In genomic region chr22:33049125-33049729, GRCh38 we compare ENCODE assay signal across 9 cellular contexts. TPM values are rescaled to one million over a fixed set of nuclear protein-coding genes. Genes with fewer than 3 reads are reported as not detected.
A peak's percentile ranks its signal among the peaks of the same experiment; 100 is the strongest.
DNase-seq lines count a peak whose midpoint lies in the region; ATAC-seq and TF ChIP-seq lines count a peak whose summit lies in the region.
"Had no signal": no experiment of that assay in that cellular context is flagged by ENCODE, and none has a peak within 500 bp of the region (broad histone marks: within the 10 kb centered on the region; RNA-seq: fewer than 3 reads in every experiment).

No MANE protein-coding gene starts in this region.

- no peaks in the 10 kb centered on the region for H3F3A ChIP-seq in SK-N-SH (replicated peaks; ENCODE audit: insufficient read depth)

- no peak for TF ChIP-seq EP300 in SK-N-SH (IDR thresholded peaks at IDR 0.05; ENCODE audit: borderline replicate concordance in 1 of 2, low read depth in 1 of 2, low read length in 1 of 2)

- H3K4me1 ChIP-seq in SK-N-SH (ENCODE audit: control insufficient read depth in 1 of 2, insufficient read depth in 2 of 2, low read depth in 1 of 2, low read length in 1 of 2) (no peaks in the 10 kb centered on the region), heart left ventricle (peaks cover 0 to 5% (median 0%) of the 10 kb centered on the region in 12 donors)

- H3K27me3 ChIP-seq in SK-N-SH (ENCODE audit: insufficient read depth) = no peaks in the 10 kb centered on the region
- H3K27me3 ChIP-seq in heart left ventricle = peaks cover 0 to 28% (median 13%) of the 10 kb centered on the region in 9 donors

- no peaks in the 10 kb centered on the region for H3K4me1 Mint-ChIP-seq in activated naive CD8-positive, alpha-beta T cell treated with anti-CD3 and anti-CD28 coated beads, Interleukin-2, amount 50 U/mL, for 24 hours
- H3K4me1 Mint-ChIP-seq: activated naive CD4-positive, alpha-beta T cell treated with anti-CD3 and anti-CD28 coated beads, Interleukin-2, amount 50 U/mL, for 24 hours had no signal

- WGBS in SK-N-SH (ENCODE audit: low lambda C conversion rate) = 38% methylated on average over 9 of the region's 9 CpGs
- WGBS in heart left ventricle, 4 donors = 44 to 48% (median 46%) methylated on average over 9 of the region's 9 CpGs

- H3K9me3 ChIP-seq in SK-N-SH = no peaks in the 10 kb centered on the region
- H3K9me3 ChIP-seq in heart left ventricle = no peaks in the 10 kb centered on the region

- no peak overlapping the region for H3K9ac ChIP-seq in SK-N-SH

- no peak overlapping the region for H2AFZ ChIP-seq in SK-N-SH (ENCODE audit: low read depth)

- H3K4me3 Mint-ChIP-seq in activated naive CD8-positive, alpha-beta T cell treated with anti-CD3 and anti-CD28 coated beads, Interleukin-2, amount 50 U/mL, for 24 hours = no peak overlapping the region
- H3K4me3 Mint-ChIP-seq: activated naive CD4-positive, alpha-beta T cell treated with anti-CD3 and anti-CD28 coated beads, Interleukin-2, amount 50 U/mL, for 24 hours had no signal

- H3K27me3 Mint-ChIP-seq in activated naive CD8-positive, alpha-beta T cell treated with anti-CD3 and anti-CD28 coated beads, Interleukin-2, amount 50 U/mL, for 24 hours = peaks cover 23% of the 10 kb centered on the region

- no peak overlapping the region for H3K4me2 ChIP-seq in SK-N-SH

- POLR2A ChIA-PET in SK-N-SH (lab: Yijun Ruan, JAX) = no interaction called here

- ATAC-seq in activated naive CD8-positive, alpha-beta T cell treated with anti-CD3 and anti-CD28 coated beads, Interleukin-2, amount 50 U/mL, for 24 hours = no peak
- peak in 3 of 4 donors; percentile 73 to 86 (median 79) for ATAC-seq in heart left ventricle
- ATAC-seq in sciatic nerve = peak; percentile 86

- TF ChIP-seq POLR2A in heart left ventricle (IDR thresholded peaks at IDR 0.05) = no peak

- H3K27ac ChIP-seq in SK-N-SH (ENCODE audit: low read depth in 2 of 2, low read length in 1 of 2) = no peak overlapping the region
- H3K27ac ChIP-seq in heart left ventricle = no peak overlapping the region

- peak; percentile 72 for TF ChIP-seq RAD21 in SK-N-SH (IDR thresholded peaks at IDR 0.05; ENCODE audit: low read length)

- intact Hi-C loops in heart left ventricle (cut with DNase I) (loop anchor here in 2 of 10 donors (2.0 to 5.0 kb wide), 2 partner anchors 30 to 522 kb away; no protein-coding TSS in a partner anchor), sciatic nerve (cut with DNase I) (no loop called here)

- DNase-seq in DMS153 (lab: John Stamatoyannopoulos, UW) (peak; percentile 42), SK-N-SH (peak; percentile 78), heart left ventricle (peak in 4 of 5 donors; percentile 71 to 82 (median 75)), sciatic nerve (ENCODE audit: low spot score) (peak; percentile 86), NCI-H187 (lab: John Stamatoyannopoulos, UW) (no peak), T1000 (lab: John Stamatoyannopoulos, UW) (no peak)
- DNase-seq in Jurkat, Clone E6-1 (ENCODE audit: low read depth, low spot score) = peak; percentile 65
- DNase-seq in activated naive CD8-positive, alpha-beta T cell treated with anti-CD3 and anti-CD28 coated beads, Interleukin-2, amount 50 U/mL, for 24 hours = peak; percentile 65

- H3K36me3 Mint-ChIP-seq in activated naive CD8-positive, alpha-beta T cell treated with anti-CD3 and anti-CD28 coated beads, Interleukin-2, amount 50 U/mL, for 24 hours (ENCODE audit: low read depth) = no peaks in the 10 kb centered on the region
- H3K36me3 Mint-ChIP-seq: activated naive CD4-positive, alpha-beta T cell treated with anti-CD3 and anti-CD28 coated beads, Interleukin-2, amount 50 U/mL, for 24 hours had no signal

- no peaks in the 10 kb centered on the region for H3K79me2 ChIP-seq in SK-N-SH (ENCODE audit: insufficient read depth)

- H3K9me2 ChIP-seq in SK-N-SH = no peaks in the 10 kb centered on the region

- TF ChIP-seq CTCF in SK-N-SH (IDR thresholded peaks at IDR 0.05) (peak; percentile 86), heart left ventricle (IDR thresholded peaks at IDR 0.05) (peak; percentile 78 to 97 (median 88))

- CTCF ChIA-PET in SK-N-SH (lab: Yijun Ruan, JAX) = interaction anchor here (0.6 to 28.6 kb wide), 40 partner anchors 8 to 1062 kb away, joined by 3 to 411 read pairs (median 5); partner anchors contain the start of gene SYN3

- H3K4me3 ChIP-seq in Jurkat, Clone E6-1 (ENCODE audit: low read length) = no peak overlapping the region
- no peak overlapping the region; a peak in 1 of 4 replicates for H3K4me3 ChIP-seq in SK-N-SH (ENCODE audit: low read depth in 2 of 2, low read length in 1 of 2)
- no peak overlapping the region for H3K4me3 ChIP-seq in heart left ventricle

- no peaks in the 10 kb centered on the region for H3K9me3 Mint-ChIP-seq in activated naive CD8-positive, alpha-beta T cell treated with anti-CD3 and anti-CD28 coated beads, Interleukin-2, amount 50 U/mL, for 24 hours
- H3K9me3 Mint-ChIP-seq: activated naive CD4-positive, alpha-beta T cell treated with anti-CD3 and anti-CD28 coated beads, Interleukin-2, amount 50 U/mL, for 24 hours had no signal

- H3K36me3 ChIP-seq in SK-N-SH (replicated peaks in 1 of 2; ENCODE audit: control insufficient read depth in 1 of 2, insufficient read depth in 2 of 2, low read length in 1 of 2) (no peaks in the 10 kb centered on the region), heart left ventricle (no peaks in the 10 kb centered on the region)

- H4K20me1 ChIP-seq in SK-N-SH (ENCODE audit: insufficient read depth) = no peaks in the 10 kb centered on the region

- H3K27ac Mint-ChIP-seq in activated naive CD8-positive, alpha-beta T cell treated with anti-CD3 and anti-CD28 coated beads, Interleukin-2, amount 50 U/mL, for 24 hours = no peak overlapping the region
- H3K27ac Mint-ChIP-seq: activated naive CD4-positive, alpha-beta T cell treated with anti-CD3 and anti-CD28 coated beads, Interleukin-2, amount 50 U/mL, for 24 hours had no signal

TF ChIP-seq in SK-N-SH, 30 proteins besides CTCF, POLR2A, EP300 and RAD21:
- TF ChIP-seq TEAD4 (IDR thresholded peaks at IDR 0.05; ENCODE audit: borderline replicate concordance, insufficient read depth) (no peak), SMC3 (IDR thresholded peaks at IDR 0.05; ENCODE audit: low read depth, low read length) (peak; percentile 57; the same call in 1 of the 2 replicates), FOXM1 (IDR thresholded peaks at IDR 0.05; ENCODE audit: low read depth) (no peak), ELF1 (IDR thresholded peaks at IDR 0.05) (no peak), YY1 (IDR thresholded peaks at IDR 0.05; ENCODE audit: low read depth) (no peak)
- TF ChIP-seq, protein P1, sequence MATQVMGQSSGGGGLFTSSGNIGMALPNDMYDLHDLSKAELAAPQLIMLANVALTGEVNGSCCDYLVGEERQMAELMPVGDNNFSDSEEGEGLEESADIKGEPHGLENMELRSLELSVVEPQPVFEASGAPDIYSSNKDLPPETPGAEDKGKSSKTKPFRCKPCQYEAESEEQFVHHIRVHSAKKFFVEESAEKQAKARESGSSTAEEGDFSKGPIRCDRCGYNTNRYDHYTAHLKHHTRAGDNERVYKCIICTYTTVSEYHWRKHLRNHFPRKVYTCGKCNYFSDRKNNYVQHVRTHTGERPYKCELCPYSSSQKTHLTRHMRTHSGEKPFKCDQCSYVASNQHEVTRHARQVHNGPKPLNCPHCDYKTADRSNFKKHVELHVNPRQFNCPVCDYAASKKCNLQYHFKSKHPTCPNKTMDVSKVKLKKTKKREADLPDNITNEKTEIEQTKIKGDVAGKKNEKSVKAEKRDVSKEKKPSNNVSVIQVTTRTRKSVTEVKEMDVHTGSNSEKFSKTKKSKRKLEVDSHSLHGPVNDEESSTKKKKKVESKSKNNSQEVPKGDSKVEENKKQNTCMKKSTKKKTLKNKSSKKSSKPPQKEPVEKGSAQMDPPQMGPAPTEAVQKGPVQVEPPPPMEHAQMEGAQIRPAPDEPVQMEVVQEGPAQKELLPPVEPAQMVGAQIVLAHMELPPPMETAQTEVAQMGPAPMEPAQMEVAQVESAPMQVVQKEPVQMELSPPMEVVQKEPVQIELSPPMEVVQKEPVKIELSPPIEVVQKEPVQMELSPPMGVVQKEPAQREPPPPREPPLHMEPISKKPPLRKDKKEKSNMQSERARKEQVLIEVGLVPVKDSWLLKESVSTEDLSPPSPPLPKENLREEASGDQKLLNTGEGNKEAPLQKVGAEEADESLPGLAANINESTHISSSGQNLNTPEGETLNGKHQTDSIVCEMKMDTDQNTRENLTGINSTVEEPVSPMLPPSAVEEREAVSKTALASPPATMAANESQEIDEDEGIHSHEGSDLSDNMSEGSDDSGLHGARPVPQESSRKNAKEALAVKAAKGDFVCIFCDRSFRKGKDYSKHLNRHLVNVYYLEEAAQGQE (IDR thresholded peaks at IDR 0.05; ENCODE audit: low read depth, low read length) = no peak
- TF ChIP-seq, protein P2, sequence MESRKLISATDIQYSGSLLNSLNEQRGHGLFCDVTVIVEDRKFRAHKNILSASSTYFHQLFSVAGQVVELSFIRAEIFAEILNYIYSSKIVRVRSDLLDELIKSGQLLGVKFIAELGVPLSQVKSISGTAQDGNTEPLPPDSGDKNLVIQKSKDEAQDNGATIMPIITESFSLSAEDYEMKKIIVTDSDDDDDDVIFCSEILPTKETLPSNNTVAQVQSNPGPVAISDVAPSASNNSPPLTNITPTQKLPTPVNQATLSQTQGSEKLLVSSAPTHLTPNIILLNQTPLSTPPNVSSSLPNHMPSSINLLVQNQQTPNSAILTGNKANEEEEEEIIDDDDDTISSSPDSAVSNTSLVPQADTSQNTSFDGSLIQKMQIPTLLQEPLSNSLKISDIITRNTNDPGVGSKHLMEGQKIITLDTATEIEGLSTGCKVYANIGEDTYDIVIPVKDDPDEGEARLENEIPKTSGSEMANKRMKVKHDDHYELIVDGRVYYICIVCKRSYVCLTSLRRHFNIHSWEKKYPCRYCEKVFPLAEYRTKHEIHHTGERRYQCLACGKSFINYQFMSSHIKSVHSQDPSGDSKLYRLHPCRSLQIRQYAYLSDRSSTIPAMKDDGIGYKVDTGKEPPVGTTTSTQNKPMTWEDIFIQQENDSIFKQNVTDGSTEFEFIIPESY (IDR thresholded peaks at IDR 0.05; ENCODE audit: borderline replicate concordance, low read depth) = no peak

RNA-seq across cellular contexts. Expression of gene SYN3, which starts 9.0 kb away (rescaled TPM):
- polyA plus RNA-seq in Jurkat, Clone E6-1 (2012; ENCODE audit: insufficient read depth, insufficient read length) = not detected
- polyA plus RNA-seq in SK-N-SH (2012; rRNA removed) (not detected in 2 replicates), heart left ventricle (under 1 TPM; 0.15 to 0.17 TPM)
- polyA plus RNA-seq in SK-N-SH (2012; cell fraction: cytosol; rRNA removed) = 0.05 TPM in 1 of 2 replicates, not detected in the other
- polyA plus RNA-seq in SK-N-SH (2012; cell fraction: nucleus; rRNA removed) = 0.02 TPM in 2 replicates
- total RNA-seq in heart left ventricle (under 1 TPM in 5 of 9 donors, not detected in 4; 0.13 to 0.84 (median 0.28) TPM), sciatic nerve (3.3 TPM)

Comparison
In these comparisons a context has a peak if more than half of its experiments do, and no peak if none do; other contexts are left out.
1. DNase-seq: peak in DMS153 (single experiment), Jurkat, Clone E6-1 (single experiment), SK-N-SH (single experiment), activated naive CD8-positive, alpha-beta T cell treated with anti-CD3 and anti-CD28 coated beads, Interleukin-2, amount 50 U/mL, for 24 hours (single experiment), heart left ventricle (4 of 5) and sciatic nerve (single experiment); none in NCI-H187 (0 of 2) and T1000 (single experiment).